In the genomic region with DNA sequence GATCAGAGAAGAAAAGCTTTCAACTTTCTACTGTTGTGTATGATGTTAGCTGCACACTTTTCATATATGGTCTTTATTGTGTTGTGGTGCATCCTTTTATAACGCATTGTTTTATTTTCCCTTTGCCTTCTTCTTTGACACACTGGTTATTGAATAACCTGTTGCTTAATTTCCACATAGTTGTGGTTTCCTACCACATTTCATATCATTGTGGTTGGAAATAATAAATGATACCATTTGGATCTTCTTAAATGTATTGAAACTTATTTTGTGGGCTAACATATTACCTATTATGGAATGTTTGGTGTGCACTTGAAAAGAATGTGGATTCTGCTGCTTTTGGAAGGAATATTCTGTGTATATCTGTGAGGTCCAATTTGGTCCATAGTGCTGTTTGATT, we compare ENCODE assay signal across 21 cellular contexts.
"Had no signal": no experiment of that assay in that cellular context is flagged by ENCODE, and none has a peak within 500 bp of the region (broad histone marks: within the 10 kb centered on the region; RNA-seq: fewer than 3 reads in every experiment).

No MANE protein-coding gene starts in this region.

- H3K36me3 ChIP-seq: ascending aorta, esophagus squamous epithelium, ovary, upper lobe of left lung had no signal

- H3K27me3 ChIP-seq: ascending aorta, esophagus squamous epithelium, heart right ventricle, ovary, spleen, testis, upper lobe of left lung had no signal

- H3K27ac ChIP-seq: ascending aorta, esophagus squamous epithelium, heart right ventricle, ovary, spleen, testis, upper lobe of left lung had no signal

- H3K4me3 Mint-ChIP-seq: activated CD4-positive, alpha-beta memory T cell treated with anti-CD3 and anti-CD28 coated beads, Interleukin-2, amount 10 ng/mL, durations not matched to agents 7 days and 5 days; activated CD8-positive, alpha-beta memory T cell treated with anti-CD3 and anti-CD28 coated beads, Interleukin-2, amount 10 ng/mL, durations not matched to agents 7 days and 5 days; activated naive CD4-positive, alpha-beta T cell treated with anti-CD3 and anti-CD28 coated beads for 36 hours; dendritic cell treated with granulocyte-macrophage colony-stimulating factor and Interleukin-4, amounts not matched to agents 40 ng/mL and 50 ng/mL, for 4 days; immature natural killer cell; naive thymus-derived CD4-positive, alpha-beta T cell; stimulated activated memory B cell treated with anti-CD40 and anti-IgM and Interleukin-4, amounts not matched to agents 10 μg/mL and 1 μg/mL and 100 μg/mL, for 72 hours had no signal

- H3K9me3 ChIP-seq: testis had no signal

- H3K27ac Mint-ChIP-seq: activated CD4-positive, alpha-beta memory T cell treated with anti-CD3 and anti-CD28 coated beads, Interleukin-2, amount 10 ng/mL, durations not matched to agents 7 days and 5 days; activated CD8-positive, alpha-beta memory T cell treated with anti-CD3 and anti-CD28 coated beads, Interleukin-2, amount 10 ng/mL, durations not matched to agents 7 days and 5 days; activated naive CD4-positive, alpha-beta T cell treated with anti-CD3 and anti-CD28 coated beads for 36 hours; dendritic cell treated with granulocyte-macrophage colony-stimulating factor and Interleukin-4, amounts not matched to agents 40 ng/mL and 50 ng/mL, for 4 days; immature natural killer cell; naive thymus-derived CD4-positive, alpha-beta T cell; stimulated activated memory B cell treated with anti-CD40 and anti-IgM and Interleukin-4, amounts not matched to agents 10 μg/mL and 1 μg/mL and 100 μg/mL, for 72 hours had no signal

- H3K4me1 ChIP-seq: ascending aorta, esophagus squamous epithelium, spleen, testis, upper lobe of left lung had no signal

- DNase-seq: activated CD4-positive, alpha-beta memory T cell treated with anti-CD3 and anti-CD28 coated beads, Interleukin-2, amount 10 ng/mL, durations not matched to agents 7 days and 5 days; activated CD4-positive, alpha-beta T cell treated with anti-CD3 and anti-CD28 coated beads for 48 hours; activated CD4-positive, CD25-positive, alpha-beta regulatory T cell; activated CD8-positive, alpha-beta memory T cell treated with anti-CD3 and anti-CD28 coated beads, Interleukin-2, amount 10 ng/mL, durations not matched to agents 7 days and 5 days; activated naive CD4-positive, alpha-beta T cell treated with anti-CD3 and anti-CD28 coated beads for 36 hours; activated T-cell treated with anti-CD3 and anti-CD28 coated beads, Interleukin-2, amount 50 U/mL, for 1 hour; effector CD8-positive, alpha-beta T cell; esophagus squamous epithelium; heart right ventricle; immature natural killer cell; mesendoderm; naive thymus-derived CD4-positive, alpha-beta T cell; ovary; spleen; stimulated activated CD4-positive, alpha-beta T cell treated with anti-CD3 and anti-CD28 coated beads, Interleukin-4, amount 100 ng/mL, for 4 hours; T1000; testis; upper lobe of left lung had no signal

- H3K36me3 Mint-ChIP-seq: activated CD8-positive, alpha-beta memory T cell treated with anti-CD3 and anti-CD28 coated beads, Interleukin-2, amount 10 ng/mL, durations not matched to agents 7 days and 5 days had no signal

- H3K27me3 Mint-ChIP-seq: activated CD4-positive, alpha-beta memory T cell treated with anti-CD3 and anti-CD28 coated beads, Interleukin-2, amount 10 ng/mL, durations not matched to agents 7 days and 5 days; activated CD8-positive, alpha-beta memory T cell treated with anti-CD3 and anti-CD28 coated beads, Interleukin-2, amount 10 ng/mL, durations not matched to agents 7 days and 5 days; dendritic cell treated with granulocyte-macrophage colony-stimulating factor and Interleukin-4, amounts not matched to agents 40 ng/mL and 50 ng/mL, for 4 days; naive thymus-derived CD4-positive, alpha-beta T cell; stimulated activated memory B cell treated with anti-CD40 and anti-IgM and Interleukin-4, amounts not matched to agents 10 μg/mL and 1 μg/mL and 100 μg/mL, for 72 hours had no signal

- H3K4me1 Mint-ChIP-seq: activated CD4-positive, alpha-beta memory T cell treated with anti-CD3 and anti-CD28 coated beads, Interleukin-2, amount 10 ng/mL, durations not matched to agents 7 days and 5 days; activated CD8-positive, alpha-beta memory T cell treated with anti-CD3 and anti-CD28 coated beads, Interleukin-2, amount 10 ng/mL, durations not matched to agents 7 days and 5 days had no signal

- H3K4me3 ChIP-seq: ascending aorta, esophagus squamous epithelium, heart right ventricle, ovary, spleen, testis, upper lobe of left lung had no signal
